In genomic region chr21:32426592-32427051, GRCh38 we compare ENCODE assay signal across 12 cellular contexts. TPM values are rescaled to one million over a fixed set of nuclear protein-coding genes. Genes with fewer than 3 reads are reported as not detected.
A peak's percentile ranks its signal among the peaks of the same experiment; 100 is the strongest.
DNase-seq lines count a peak whose midpoint lies in the region; ATAC-seq and TF ChIP-seq lines count a peak whose summit lies in the region.
"Had no signal": no experiment of that assay in that cellular context is flagged by ENCODE, and none has a peak within 500 bp of the region (broad histone marks: within the 10 kb centered on the region; RNA-seq: fewer than 3 reads in every experiment).

No MANE protein-coding gene starts in this region.

- no peak overlapping the region for H3K4me3 ChIP-seq in right atrium auricular region
- H3K4me3 ChIP-seq in thoracic aorta = peak overlapping the region; percentile 21
- no peak overlapping the region for H3K4me3 ChIP-seq in OCI-LY7 (ENCODE audit: low read depth, low read length, poor library complexity, severe bottlenecking)
- H3K4me3 ChIP-seq: psoas muscle had no signal

- H3K36me3 ChIP-seq in right atrium auricular region = no peaks in the 10 kb centered on the region
- no peaks in the 10 kb centered on the region for H3K36me3 ChIP-seq in thoracic aorta
- no peaks in the 10 kb centered on the region for H3K36me3 ChIP-seq in OCI-LY7 (ENCODE audit: insufficient read depth, low read length)

- no peaks in the 10 kb centered on the region for H4K20me1 ChIP-seq in OCI-LY7 (ENCODE audit: insufficient read depth, low read length)

- H3K27ac Mint-ChIP-seq in chondrocyte (ENCODE audit: unreplicated experiment) = peak overlapping the region; percentile 9
- no peak overlapping the region for H3K27ac Mint-ChIP-seq in stimulated activated effector memory CD8-positive, alpha-beta T cell treated with anti-CD3 and anti-CD28 coated beads, Interleukin-12 subunit alpha, Interleukin-12 subunit beta, amount 100 ng/mL, for 72 hours

- H3K4me1 ChIP-seq in right atrium auricular region (peaks cover 0 to 39% of the 10 kb centered on the region in 2 donors), thoracic aorta (ENCODE audit: control insufficient read depth in 1 of 2, low read depth in 2 of 2) (peaks cover 28 to 58% of the 10 kb centered on the region in 2 donors), OCI-LY7 (ENCODE audit: insufficient read depth, low read length, poor library complexity, severe bottlenecking) (no peaks in the 10 kb centered on the region)
- H3K4me1 ChIP-seq: psoas muscle had no signal

- intact Hi-C loops in OCI-LY7 (cut with micrococcal nuclease; ENCODE audit: unreplicated experiment) = no loop called here

- H3K9me3 ChIP-seq in right atrium auricular region (peaks cover 0 to 7% of the 10 kb centered on the region in 2 donors), thoracic aorta (no peaks in the 10 kb centered on the region), OCI-LY7 (ENCODE audit: low read length) (no peaks in the 10 kb centered on the region)

- POLR2A ChIA-PET in OCI-LY7 (lab: Charles Lee) = no interaction called here

- TF ChIP-seq CTCF in chondrocyte (IDR thresholded peaks at IDR 0.05) (no peak), right atrium auricular region (IDR thresholded peaks at IDR 0.05) (no peak), thoracic aorta (IDR thresholded peaks at IDR 0.05) (no peak), OCI-LY7 (conservative IDR thresholded peaks at IDR 0.05; ENCODE audit: low read length) (no peak)

- H3K9me2 ChIP-seq in OCI-LY7 (ENCODE audit: insufficient read depth, low read length) = no peaks in the 10 kb centered on the region

- BruUV-seq in OCI-LY7 (replicated peaks; lab: Mats Ljungman, UMichigan) = no TSS peak

- CTCF ChIA-PET in OCI-LY7 (lab: Charles Lee; ENCODE audit: unreplicated experiment) = no interaction called here

- peak; percentile 81 for ATAC-seq in thoracic aorta (ENCODE audit: insufficient number of reproducible peaks, low FRiP score, low read depth)
- ATAC-seq in HG02610 (IDR thresholded peaks at IDR 0.05; ENCODE audit: unreplicated experiment) = no peak
- ATAC-seq in stimulated activated effector memory CD8-positive, alpha-beta T cell treated with anti-CD3 and anti-CD28 coated beads, Interleukin-12 subunit alpha, Interleukin-12 subunit beta, amount 100 ng/mL, for 72 hours = no peak
- ATAC-seq: psoas muscle had no signal

- no peak overlapping the region for H3K4me2 ChIP-seq in OCI-LY7 (ENCODE audit: low read length)

- H3K27me3 ChIP-seq in right atrium auricular region = no peaks in the 10 kb centered on the region
- H3K27me3 ChIP-seq in thoracic aorta (replicated peaks; ENCODE audit: insufficient read depth) = no peaks in the 10 kb centered on the region

- H3K9me3 Mint-ChIP-seq in chondrocyte (ENCODE audit: low read depth) = peaks cover 10% of the 10 kb centered on the region
- peaks cover 6% of the 10 kb centered on the region for H3K9me3 Mint-ChIP-seq in stimulated activated effector memory CD8-positive, alpha-beta T cell treated with anti-CD3 and anti-CD28 coated beads, Interleukin-12 subunit alpha, Interleukin-12 subunit beta, amount 100 ng/mL, for 72 hours

- no peak overlapping the region for H3K4me3 Mint-ChIP-seq in chondrocyte (ENCODE audit: unreplicated experiment)
- no peak overlapping the region for H3K4me3 Mint-ChIP-seq in stimulated activated effector memory CD8-positive, alpha-beta T cell treated with anti-CD3 and anti-CD28 coated beads, Interleukin-12 subunit alpha, Interleukin-12 subunit beta, amount 100 ng/mL, for 72 hours

- H3K4me1 Mint-ChIP-seq in chondrocyte (ENCODE audit: low read depth) = peaks cover 7% of the 10 kb centered on the region
- H3K4me1 Mint-ChIP-seq in stimulated activated effector memory CD8-positive, alpha-beta T cell treated with anti-CD3 and anti-CD28 coated beads, Interleukin-12 subunit alpha, Interleukin-12 subunit beta, amount 100 ng/mL, for 72 hours = peaks cover 16% of the 10 kb centered on the region

- no peak overlapping the region for H2AFZ ChIP-seq in OCI-LY7 (ENCODE audit: low read length)

- no peaks in the 10 kb centered on the region for H3K79me2 ChIP-seq in OCI-LY7 (ENCODE audit: insufficient read depth, low read depth, low read length)

- peaks cover 5% of the 10 kb centered on the region for H3K36me3 Mint-ChIP-seq in chondrocyte (ENCODE audit: low read depth)
- H3K36me3 Mint-ChIP-seq in stimulated activated effector memory CD8-positive, alpha-beta T cell treated with anti-CD3 and anti-CD28 coated beads, Interleukin-12 subunit alpha, Interleukin-12 subunit beta, amount 100 ng/mL, for 72 hours = no peaks in the 10 kb centered on the region

- DNase-seq in M059J (ENCODE audit: low read depth) (peak; percentile 74), chondrocyte (ENCODE audit: low spot score) (no peak), right atrium auricular region (ENCODE audit: low spot score) (no peak), thoracic aorta (ENCODE audit: low spot score) (no peak), OCI-LY7 (ENCODE audit: low spot score) (no peak)
- no peak for DNase-seq in central memory CD4-positive, alpha-beta T cell
- no peak for DNase-seq in stimulated activated effector memory CD8-positive, alpha-beta T cell treated with anti-CD3 and anti-CD28 coated beads, Interleukin-12 subunit alpha, Interleukin-12 subunit beta, amount 100 ng/mL, for 72 hours (ENCODE audit: low spot score in 2 of 2)
- DNase-seq: activated T-cell treated with anti-CD3 and anti-CD28 coated beads for 4 hours, DMS 273 treated with DMSO at 0.1 percent for 48 hours, NCI-H1105, psoas muscle had no signal

- H3K27me3 Mint-ChIP-seq in chondrocyte (ENCODE audit: low read depth) = peaks cover 6% of the 10 kb centered on the region

- H3K27ac ChIP-seq in right atrium auricular region (peak overlapping the region; percentile 11 to 41), thoracic aorta (peak overlapping the region; percentile 40 to 56), OCI-LY7 (ENCODE audit: low read depth, low read length, poor library complexity, severe bottlenecking) (no peak overlapping the region)
- H3K27ac ChIP-seq: psoas muscle had no signal

RNA-seq across cellular contexts. Expression of gene EVA1C, which starts 14.1 kb away (rescaled TPM):
- 8.1 and 10.4 TPM in 2 replicates for total RNA-seq in M059J (2014; rRNA removed; shearing (Covaris generic))
- 1.5 to 2.0 TPM (median 1.6 TPM) in 3 replicates for total RNA-seq in chondrocyte
- 10 to 100 TPM; 25.5 to 45.9 TPM for total RNA-seq in right atrium auricular region
- 100 to 1,000 TPM in 1 of 2 donors, 10 to 100 TPM in 1; 81.2 to 115 TPM for total RNA-seq in thoracic aorta
- not detected in 2 replicates for total RNA-seq in OCI-LY7 (2014; rRNA removed; shearing (Covaris generic))
- total RNA-seq in OCI-LY7 (2022) = not detected in 2 replicates

RNA-seq across cellular contexts. Expression of gene URB1, which starts 33.8 kb away (rescaled TPM):
- 8.9 and 18.1 TPM in 2 replicates for total RNA-seq in M059J (2014; rRNA removed; shearing (Covaris generic))
- 13.5 to 22.1 TPM (median 15.1 TPM) in 3 replicates for total RNA-seq in chondrocyte
- 10 to 100 TPM in 1 of 2 donors, 1 to 10 TPM in 1; 8.6 to 12.2 TPM for total RNA-seq in right atrium auricular region
- total RNA-seq in thoracic aorta = 10 to 100 TPM; 35.1 to 64.8 TPM
- 19.4 and 20.8 TPM in 2 replicates for total RNA-seq in OCI-LY7 (2014; rRNA removed; shearing (Covaris generic))
- 23.4 and 25.4 TPM in 2 replicates for total RNA-seq in OCI-LY7 (2022)
